Comparison of ENCODE assay signal across 9 cellular contexts in the genomic region with DNA sequence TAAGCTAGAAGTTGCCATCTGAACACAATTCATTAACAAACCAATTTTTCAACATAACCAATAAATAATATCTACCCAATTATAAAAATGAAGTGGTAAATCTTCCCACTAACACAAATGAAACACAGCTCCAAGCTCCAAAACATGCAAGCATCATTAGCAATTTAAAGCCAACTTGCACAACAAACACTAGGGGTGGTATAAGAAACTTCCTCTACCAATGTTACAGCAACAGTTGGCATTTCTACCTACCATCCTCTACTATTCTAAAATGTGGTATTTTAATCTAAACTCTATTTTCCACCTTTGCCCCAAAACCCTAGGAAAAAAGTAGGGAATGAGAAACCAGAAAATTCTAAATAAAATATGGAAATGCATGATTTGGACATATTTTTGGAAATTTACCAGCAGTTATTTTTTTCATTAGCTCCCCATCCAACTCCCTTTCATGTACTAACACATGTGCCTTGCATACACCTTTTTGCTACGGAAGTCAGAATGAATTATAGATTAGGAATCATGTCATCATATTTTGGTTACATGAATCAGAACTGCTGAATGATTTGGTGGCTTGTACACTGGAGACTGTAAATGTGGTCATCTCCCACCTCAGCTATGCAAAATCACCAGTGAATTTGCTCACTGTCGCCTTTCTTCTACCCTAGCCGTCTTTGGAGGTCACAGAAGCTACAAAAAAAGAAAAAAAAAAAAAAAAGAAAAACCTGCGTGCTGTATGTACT. TPM values are rescaled to one million over a fixed set of nuclear protein-coding genes. Genes with fewer than 3 reads are reported as not detected.
DNase-seq lines count a peak whose midpoint lies in the region; ATAC-seq and TF ChIP-seq lines count a peak whose summit lies in the region.
"Had no signal": no experiment of that assay in that cellular context is flagged by ENCODE, and none has a peak within 500 bp of the region (broad histone marks: within the 10 kb centered on the region; RNA-seq: fewer than 3 reads in every experiment).

No MANE protein-coding gene starts in this region.

- H4K20me1 ChIP-seq in HCT116 (ENCODE audit: insufficient read depth): peaks cover 45% of the 10 kb centered on the region

- RAD21 ChIA-PET in HCT116 (lab: Charles Lee; ENCODE audit: low non-redundant PET in 1 of 2, low total read pairs in 2 of 2, uncharacterized antibody in 2 of 2, unreplicated experiment in 2 of 2): no interaction called here

- POLR2A ChIA-PET in HCT116 (lab: Charles Lee): interaction anchor here (1.4 kb wide), 1 partner anchor 149 kb away, joined by 3 read pairs; no protein-coding TSS in a partner anchor
- POLR2A ChIA-PET in RWPE1 (lab: Yijun Ruan, JAX; ENCODE audit: low non-redundant PET): no interaction called here

- no peak for TF ChIP-seq POLR2A in HCT116 (IDR thresholded peaks at IDR 0.05; ENCODE audit: borderline replicate concordance, extremely low read depth, insufficient read depth, insufficient read length)

- CTCF ChIA-PET in HCT116 (lab: Charles Lee): interaction anchor here (0.6 to 3.4 kb wide), 8 partner anchors 9 to 149 kb away, joined by 3 to 30 read pairs (median 4); partner anchors contain the start of gene WDR38
- CTCF ChIA-PET in RWPE1 (lab: Yijun Ruan, JAX): interaction anchor here (0.5 to 1.7 kb wide), 13 partner anchors 8 to 360 kb away, joined by 3 to 7 read pairs (median 3); no protein-coding TSS in a partner anchor

- BruUV-seq in HCT116 (replicated peaks; lab: Mats Ljungman, UMichigan): no TSS peak

- no peaks in the 10 kb centered on the region for H3K36me3 ChIP-seq in HCT116 (ENCODE audit: control insufficient read depth in 1 of 2, insufficient read depth in 2 of 2, low read length in 2 of 2)

- H3K79me2 ChIP-seq in HCT116 (ENCODE audit: insufficient read depth, low read length): peaks cover 81% of the 10 kb centered on the region

- H3K27me3 ChIP-seq in HCT116 (ENCODE audit: insufficient read depth, low read length): no peaks in the 10 kb centered on the region

- no peaks in the 10 kb centered on the region for H3K9me3 ChIP-seq in HCT116 (ENCODE audit: control insufficient read depth in 1 of 2, insufficient read depth in 1 of 2, low read depth in 1 of 2, low read length in 2 of 2)

- H3K27ac ChIP-seq in HCT116 (ENCODE audit: low read depth, low read length): no peak overlapping the region
- H3K27ac ChIP-seq in RWPE1: no peak overlapping the region

- H3K4me1 ChIP-seq in HCT116 (ENCODE audit: control insufficient read depth in 1 of 2, insufficient read depth in 2 of 2, low read length in 2 of 2): peaks cover 25 to 31% of the 10 kb centered on the region in 2 experiments

- H3K9me2 ChIP-seq in HCT116 (ENCODE audit: insufficient read depth): no peaks in the 10 kb centered on the region

- intact Hi-C loops in HCT116 (cut with micrococcal nuclease): loop anchor here (5.0 to 10.0 kb wide), 2 partner anchors 215 to 352 kb away; partner anchors contain the start of gene PSMB7

- TF ChIP-seq CTCF in HCT116 (IDR thresholded peaks at IDR 0.05 in 2 of 3, conservative IDR thresholded peaks at IDR 0.05 in 1 of 3; ENCODE audit: borderline replicate concordance in 1 of 3, insufficient read depth in 1 of 3, low read depth in 2 of 3, low read length in 2 of 3) (peak in 2 of 3 experiments; percentile 29 to 40; a peak in 2 of 6 replicates), RWPE1 (conservative IDR thresholded peaks at IDR 0.05; ENCODE audit: low read depth) (peak; percentile 44)

- no peak overlapping the region for H3K9ac ChIP-seq in HCT116 (ENCODE audit: low read length)

- no peak overlapping the region for H2AFZ ChIP-seq in HCT116 (ENCODE audit: low read depth, low read length, poor library complexity, severe bottlenecking)

- H3K4me2 ChIP-seq in HCT116 (ENCODE audit: low read length): no peak overlapping the region; the same call in 1 of the 2 replicates

- H3K4me3 ChIP-seq in HCT116 (replicated peaks in 1 of 2; ENCODE audit: low read depth in 1 of 2, low read length in 2 of 2): no peak overlapping the region

- peak; percentile 35 for DNase-seq in ELR (ENCODE audit: low read depth)
- DNase-seq in HCT116 (ENCODE audit: low read depth, low spot score): no peak
- DNase-seq in RWPE1 (ENCODE audit: low spot score): peak; percentile 50
- peak; percentile 20 for DNase-seq in kidney glomerular epithelial cell (lab: John Stamatoyannopoulos, UW)
- no peak for DNase-seq in NK-92 treated with Interleukin-12 subunit alpha and Interleukin-12 subunit beta, amount 100 ng/mL, for 24 hours (lab: John Stamatoyannopoulos, UW)
- no peak for DNase-seq in OCI-M2 (lab: John Stamatoyannopoulos, UW; ENCODE audit: unreplicated experiment)
- DNase-seq in NCI-H1092 (lab: John Stamatoyannopoulos, UW): no peak
- DNase-seq: activated T-cell treated with anti-CD3 and anti-CD28 coated beads, Interleukin-2, amount 50 U/mL, for 1 hour had no signal

- TF ChIP-seq RAD21 in HCT116 (IDR thresholded peaks at IDR 0.05; ENCODE audit: low read depth): no peak

- no peak for ATAC-seq in HCT116
- ATAC-seq: naive thymus-derived CD4-positive, alpha-beta T cell had no signal

TF ChIP-seq in HCT116, 20 proteins besides CTCF, POLR2A, EP300 and RAD21:
- TF ChIP-seq TCF7L2 (IDR thresholded peaks at IDR 0.05; ENCODE audit: borderline replicate concordance, extremely low read depth, insufficient read depth, insufficient read length) (no peak), ELF1 (IDR thresholded peaks at IDR 0.05; ENCODE audit: borderline replicate concordance, low read depth) (no peak), SIN3A (IDR thresholded peaks at IDR 0.05; ENCODE audit: low read depth) (no peak), FOSL1 (IDR thresholded peaks at IDR 0.05; ENCODE audit: low read depth) (no peak), SRF (IDR thresholded peaks at IDR 0.05; ENCODE audit: low read depth) (no peak), CBX3 (IDR thresholded peaks at IDR 0.05; ENCODE audit: low read depth) (no peak), POLR2AphosphoS5 (IDR thresholded peaks at IDR 0.05; ENCODE audit: low read depth, low read length) (no peak)
- TF ChIP-seq, protein P1, sequence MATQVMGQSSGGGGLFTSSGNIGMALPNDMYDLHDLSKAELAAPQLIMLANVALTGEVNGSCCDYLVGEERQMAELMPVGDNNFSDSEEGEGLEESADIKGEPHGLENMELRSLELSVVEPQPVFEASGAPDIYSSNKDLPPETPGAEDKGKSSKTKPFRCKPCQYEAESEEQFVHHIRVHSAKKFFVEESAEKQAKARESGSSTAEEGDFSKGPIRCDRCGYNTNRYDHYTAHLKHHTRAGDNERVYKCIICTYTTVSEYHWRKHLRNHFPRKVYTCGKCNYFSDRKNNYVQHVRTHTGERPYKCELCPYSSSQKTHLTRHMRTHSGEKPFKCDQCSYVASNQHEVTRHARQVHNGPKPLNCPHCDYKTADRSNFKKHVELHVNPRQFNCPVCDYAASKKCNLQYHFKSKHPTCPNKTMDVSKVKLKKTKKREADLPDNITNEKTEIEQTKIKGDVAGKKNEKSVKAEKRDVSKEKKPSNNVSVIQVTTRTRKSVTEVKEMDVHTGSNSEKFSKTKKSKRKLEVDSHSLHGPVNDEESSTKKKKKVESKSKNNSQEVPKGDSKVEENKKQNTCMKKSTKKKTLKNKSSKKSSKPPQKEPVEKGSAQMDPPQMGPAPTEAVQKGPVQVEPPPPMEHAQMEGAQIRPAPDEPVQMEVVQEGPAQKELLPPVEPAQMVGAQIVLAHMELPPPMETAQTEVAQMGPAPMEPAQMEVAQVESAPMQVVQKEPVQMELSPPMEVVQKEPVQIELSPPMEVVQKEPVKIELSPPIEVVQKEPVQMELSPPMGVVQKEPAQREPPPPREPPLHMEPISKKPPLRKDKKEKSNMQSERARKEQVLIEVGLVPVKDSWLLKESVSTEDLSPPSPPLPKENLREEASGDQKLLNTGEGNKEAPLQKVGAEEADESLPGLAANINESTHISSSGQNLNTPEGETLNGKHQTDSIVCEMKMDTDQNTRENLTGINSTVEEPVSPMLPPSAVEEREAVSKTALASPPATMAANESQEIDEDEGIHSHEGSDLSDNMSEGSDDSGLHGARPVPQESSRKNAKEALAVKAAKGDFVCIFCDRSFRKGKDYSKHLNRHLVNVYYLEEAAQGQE (IDR thresholded peaks at IDR 0.05; ENCODE audit: low read depth): no peak
TF ChIP-seq in HCT116: peak in this region for 0.

RNA-seq across cellular contexts. Expression of gene NR6A1, which starts 4.1 kb away (rescaled TPM):
- 9.9 TPM for total RNA-seq in HCT116 (2021; ENCODE audit: unreplicated experiment)
- polyA plus RNA-seq in HCT116 (2012): 3.5 and 3.7 TPM in 2 replicates
- polyA plus RNA-seq: naive thymus-derived CD4-positive, alpha-beta T cell had no signal

RNA-seq across cellular contexts. Expression of gene OLFML2A, which starts 9.9 kb away (rescaled TPM):
- 6.3 TPM for total RNA-seq in HCT116 (2021; ENCODE audit: unreplicated experiment)
- polyA plus RNA-seq in HCT116 (2012): 2.8 and 3.3 TPM in 2 replicates
- polyA plus RNA-seq: naive thymus-derived CD4-positive, alpha-beta T cell had no signal

Comparison
In these comparisons a context has a peak if more than half of its experiments do, and no peak if none do; other contexts are left out.
1. DNase-seq: peak in ELR (single experiment), RWPE1 (single experiment) and kidney glomerular epithelial cell (single experiment); none in HCT116 (single experiment), NK-92 treated with Interleukin-12 subunit alpha and Interleukin-12 subunit beta, amount 100 ng/mL, for 24 hours (single experiment), OCI-M2 (single experiment) and NCI-H1092 (single experiment).